ENCODE assay signal across 8 cellular contexts in genomic region chr12:47904647-47905312, GRCh38. TPM values are rescaled to one million over a fixed set of nuclear protein-coding genes. Genes with fewer than 3 reads are reported as not detected.
DNase-seq lines count a peak whose midpoint lies in the region; ATAC-seq and TF ChIP-seq lines count a peak whose summit lies in the region.

TSS of gene VDR (minus strand) at chr12:47904994. CDS start at chr12:47879113, 25,881 bp downstream.

- H3K9me3 Mint-ChIP-seq in activated CD8-positive, alpha-beta memory T cell treated with anti-CD3 and anti-CD28 coated beads, Interleukin-2, amount 10 ng/mL, durations not matched to agents 7 days and 5 days (ENCODE audit: low read depth): no peaks in the 10 kb centered on the region

- intact Hi-C loops in mucosa of descending colon (cut with DNase I, micrococcal nuclease): loop anchor here in 1 of 2 donors (10.0 kb wide), 1 partner anchor 50 kb away; no protein-coding TSS in a partner anchor

- peak; percentile 64 for DNase-seq in HS-27A (ENCODE audit: low read depth)
- DNase-seq in NOMO-1 treated with DMSO at 0.1 percent for 48 hours (lab: John Stamatoyannopoulos, UW; ENCODE audit: unreplicated experiment): peak; percentile 79
- DNase-seq in activated CD8-positive, alpha-beta memory T cell treated with anti-CD3 and anti-CD28 coated beads, Interleukin-2, amount 10 ng/mL, durations not matched to agents 7 days and 5 days: peak; percentile 85
- peak; percentile 76 for DNase-seq in epidermal melanocyte (ENCODE audit: insufficient read length, low spot score)
- peak; percentile 90 to 91 (median 91) for DNase-seq in mucosa of descending colon
- DNase-seq in stimulated activated CD8-positive, alpha-beta memory T cell treated with anti-CD3 and anti-CD28 coated beads, Interleukin-4, amount 100 ng/mL, for 48 hours: peak; percentile 83

- peak within 1 kb of the TSS; percentile 74 for H3K27ac ChIP-seq in C4-2B

- no peaks in the 10 kb centered on the region for H3K36me3 ChIP-seq in mucosa of descending colon (ENCODE audit: low read depth)

- peak within 1 kb of the TSS; percentile 85 for H3K4me3 Mint-ChIP-seq in activated CD8-positive, alpha-beta memory T cell treated with anti-CD3 and anti-CD28 coated beads, Interleukin-2, amount 10 ng/mL, durations not matched to agents 7 days and 5 days

- CTCF ChIA-PET in activated CD8-positive, alpha-beta memory T cell treated with anti-CD3 and anti-CD28 coated beads, Interleukin-2, amount 10 ng/mL, durations not matched to agents 7 days and 5 days (lab: Charles Lee): interaction anchor here (0.7 to 3.5 kb wide), 22 partner anchors 9 to 278 kb away, joined by 3 to 34 read pairs (median 4); partner anchors contain the start of genes CCDC184 and TMEM106C

- TF ChIP-seq CTCF in C4-2B (conservative IDR thresholded peaks at IDR 0.05): no peak; the same call in 1 of the 2 replicates
- TF ChIP-seq CTCF in mucosa of descending colon (IDR thresholded peaks at IDR 0.05): no peak

- peak within 1 kb of the TSS; percentile 36 for H3K4me3 ChIP-seq in mucosa of descending colon

- peak within 1 kb of the TSS; percentile 86 for H3K27ac Mint-ChIP-seq in activated CD8-positive, alpha-beta memory T cell treated with anti-CD3 and anti-CD28 coated beads, Interleukin-2, amount 10 ng/mL, durations not matched to agents 7 days and 5 days

- peaks cover 53% of the 10 kb centered on the region for H3K4me1 ChIP-seq in mucosa of descending colon (ENCODE audit: low read depth)

- peak; percentile 56 for ATAC-seq in GM19438 (IDR thresholded peaks at IDR 0.05; ENCODE audit: low read depth, unreplicated experiment)
- peak; percentile 78 for ATAC-seq in activated CD8-positive, alpha-beta memory T cell treated with anti-CD3 and anti-CD28 coated beads, Interleukin-2, amount 10 ng/mL, durations not matched to agents 7 days and 5 days
- ATAC-seq in mucosa of descending colon: peak; percentile 70

- peaks cover 8% of the 10 kb centered on the region for H3K36me3 Mint-ChIP-seq in activated CD8-positive, alpha-beta memory T cell treated with anti-CD3 and anti-CD28 coated beads, Interleukin-2, amount 10 ng/mL, durations not matched to agents 7 days and 5 days

- peaks cover 34% of the 10 kb centered on the region for H3K27me3 Mint-ChIP-seq in activated CD8-positive, alpha-beta memory T cell treated with anti-CD3 and anti-CD28 coated beads, Interleukin-2, amount 10 ng/mL, durations not matched to agents 7 days and 5 days

- peaks cover 43% of the 10 kb centered on the region for H3K4me1 Mint-ChIP-seq in activated CD8-positive, alpha-beta memory T cell treated with anti-CD3 and anti-CD28 coated beads, Interleukin-2, amount 10 ng/mL, durations not matched to agents 7 days and 5 days

- H3K9me3 ChIP-seq in mucosa of descending colon: no peaks in the 10 kb centered on the region

RNA-seq across cellular contexts. Expression of gene VDR, which starts in this region (rescaled TPM):
- total RNA-seq in activated CD8-positive, alpha-beta memory T cell treated with anti-CD3 and anti-CD28 coated beads, Interleukin-2, amount 10 ng/mL, durations not matched to agents 7 days and 5 days: 10 to 100 TPM; 34.9 to 69.8 TPM
- total RNA-seq in mucosa of descending colon: 100 to 1,000 TPM in 2 of 3 donors, 10 to 100 TPM in 1; 69.5 to 175 (median 162) TPM

Comparison
In these comparisons a context has a peak if more than half of its experiments do, and no peak if none do; other contexts are left out.
1. Peak in every context shown above with its lines: DNase-seq, ATAC-seq, H3K4me3 ChIP-seq and H3K27ac ChIP-seq.